21 cellular contexts compared by ENCODE assay signal in genomic region chr4:39542633-39543393, GRCh38. TPM values are rescaled to one million over a fixed set of nuclear protein-coding genes. Genes with fewer than 3 reads are reported as not detected.
DNase-seq lines count a peak whose midpoint lies in the region; ATAC-seq and TF ChIP-seq lines count a peak whose summit lies in the region.
"Had no signal": no experiment of that assay in that cellular context is flagged by ENCODE, and none has a peak within 500 bp of the region (broad histone marks: within the 10 kb centered on the region; RNA-seq: fewer than 3 reads in every experiment).

No MANE protein-coding gene starts in this region.

- H3K4me3 ChIP-seq in GM23338 (no peak overlapping the region), RWPE2 (ENCODE audit: severe bottlenecking) (no peak overlapping the region)
- H3K4me3 ChIP-seq: K562, tibial nerve had no signal

- peak overlapping the region; percentile 37; the same call in 1 of the 2 replicates for H3K4me2 ChIP-seq in GM23338

- H3K27ac Mint-ChIP-seq in GM23338 = 0 out of 2 replicates have a peak overlapping the region, but pooled peaks have one; percentile 14
- H3K27ac Mint-ChIP-seq in activated CD4-positive, alpha-beta T cell treated with anti-CD3 and anti-CD28 coated beads for 36 hours = no peak overlapping the region
- H3K27ac Mint-ChIP-seq: activated CD4-positive, alpha-beta memory T cell treated with anti-CD3 and anti-CD28 coated beads for 36 hours; activated naive CD4-positive, alpha-beta T cell treated with anti-CD3 and anti-CD28 coated beads, Interleukin-2, amount 10 ng/mL, durations not matched to agents 7 days and 5 days had no signal

- H3K4me1 ChIP-seq in GM23338 (ENCODE audit: insufficient read depth) (peaks cover 21% of the 10 kb centered on the region), RWPE2 (ENCODE audit: insufficient read depth, poor library complexity, severe bottlenecking) (peaks cover 45% of the 10 kb centered on the region)

- H3K9me3 ChIP-seq in RWPE2 (ENCODE audit: severe bottlenecking) = no peaks in the 10 kb centered on the region
- H3K9me3 ChIP-seq: tibial nerve had no signal

- H3K36me3 Mint-ChIP-seq in GM23338 (ENCODE audit: low read depth) = no peaks in the 10 kb centered on the region
- H3K36me3 Mint-ChIP-seq in activated CD4-positive, alpha-beta T cell treated with anti-CD3 and anti-CD28 coated beads for 36 hours (ENCODE audit: low read depth) = no peaks in the 10 kb centered on the region
- H3K36me3 Mint-ChIP-seq: activated CD4-positive, alpha-beta memory T cell treated with anti-CD3 and anti-CD28 coated beads for 36 hours; activated naive CD4-positive, alpha-beta T cell treated with anti-CD3 and anti-CD28 coated beads, Interleukin-2, amount 10 ng/mL, durations not matched to agents 7 days and 5 days had no signal

- H3K79me2 ChIP-seq in GM23338 (replicated peaks; ENCODE audit: insufficient read depth) = no peaks in the 10 kb centered on the region

- no peaks in the 10 kb centered on the region for H3K9me2 ChIP-seq in GM23338 (ENCODE audit: insufficient read depth)

- H4K20me1 ChIP-seq in GM23338 (replicated peaks; ENCODE audit: insufficient read depth) = no peaks in the 10 kb centered on the region; the same call in 1 of the 2 replicates

- H3K27ac ChIP-seq in GM23338 (ENCODE audit: low read depth) (0 out of 2 replicates have a peak overlapping the region, but pooled peaks have one; percentile 40), RWPE2 (ENCODE audit: poor library complexity, severe bottlenecking) (peak overlapping the region; percentile 32)
- H3K27ac ChIP-seq: tibial nerve had no signal

- CTCF ChIA-PET in activated CD4-positive, alpha-beta T cell treated with anti-CD3 and anti-CD28 coated beads for 36 hours (lab: Charles Lee) = interaction anchor here (0.7 kb wide), 1 partner anchor 21 kb away, joined by 3 read pairs; no protein-coding TSS in a partner anchor

- H3K27me3 Mint-ChIP-seq in GM23338 (ENCODE audit: insufficient read depth, low read depth, poor library complexity) = peaks cover 3% of the 10 kb centered on the region
- H3K27me3 Mint-ChIP-seq in activated CD4-positive, alpha-beta T cell treated with anti-CD3 and anti-CD28 coated beads for 36 hours = no peaks in the 10 kb centered on the region
- H3K27me3 Mint-ChIP-seq: activated B cell treated with CpG ODN at 0.5 μM for 24 hours; activated CD4-positive, alpha-beta memory T cell treated with anti-CD3 and anti-CD28 coated beads for 36 hours; activated naive CD4-positive, alpha-beta T cell treated with anti-CD3 and anti-CD28 coated beads, Interleukin-2, amount 10 ng/mL, durations not matched to agents 7 days and 5 days had no signal

- peak; percentile 30; the same call in 2 of the 3 replicates for ATAC-seq in GM23338
- ATAC-seq in RWPE2 (ENCODE audit: low read depth) = peak; percentile 44; the same call in 2 of the 3 replicates
- peak; percentile 74 for ATAC-seq in left lobe of liver
- no peak for ATAC-seq in activated CD4-positive, alpha-beta T cell treated with anti-CD3 and anti-CD28 coated beads for 36 hours
- ATAC-seq: HCT116, K562 had no signal

- DNase-seq in GM23338 (ENCODE audit: low spot score) (no peak), RWPE2 (ENCODE audit: low spot score) (no peak), left lobe of liver (ENCODE audit: low spot score) (no peak), renal cortical epithelial cell (ENCODE audit: low read depth) (peak; percentile 80), NCI-H187 treated with DMSO at 0.1 percent for 48 hours (lab: John Stamatoyannopoulos, UW) (no peak), NCI-H345 (lab: John Stamatoyannopoulos, UW) (no peak)
- DNase-seq in activated CD4-positive, alpha-beta T cell treated with anti-CD3 and anti-CD28 coated beads for 36 hours = no peak
- DNase-seq: activated B cell treated with CpG ODN at 0.5 μM for 24 hours; activated CD4-positive, alpha-beta memory T cell treated with anti-CD3 and anti-CD28 coated beads for 36 hours; activated CD8-positive, alpha-beta memory T cell treated with anti-CD3 and anti-CD28 coated beads, Interleukin-2, amount 50 U/mL, for 4 hours; activated naive CD4-positive, alpha-beta T cell treated with anti-CD3 and anti-CD28 coated beads, Interleukin-2, amount 10 ng/mL, durations not matched to agents 7 days and 5 days; effector CD8-positive, alpha-beta T cell; NCI-H1105; NCI-H2029; NCI-H446 treated with DMSO at 0.1 percent for 48 hours; SIG-M5; stimulated activated CD4-positive, alpha-beta T cell treated with anti-CD3 and anti-CD28 coated beads, Interleukin-1b, Interleukin-23, amount 100 ng/mL, for 48 hours; stimulated activated CD8-positive, alpha-beta memory T cell treated with anti-CD3 and anti-CD28 coated beads, Interleukin-4, amount 100 ng/mL, for 48 hours had no signal

- H3K27me3 ChIP-seq in GM23338 (ENCODE audit: insufficient read depth) (no peaks in the 10 kb centered on the region), RWPE2 (ENCODE audit: insufficient read depth, poor library complexity, severe bottlenecking) (no peaks in the 10 kb centered on the region)
- H3K27me3 ChIP-seq: tibial nerve had no signal

- TF ChIP-seq CTCF in GM23338 (conservative IDR thresholded peaks at IDR 0.05; ENCODE audit: low read depth in 2 of 2) = no peak
- no peak for TF ChIP-seq CTCF in RWPE2 (IDR thresholded peaks at IDR 0.05; ENCODE audit: poor library complexity, severe bottlenecking)

- no peaks in the 10 kb centered on the region for H3K36me3 ChIP-seq in GM23338 (ENCODE audit: insufficient read depth)
- no peaks in the 10 kb centered on the region for H3K36me3 ChIP-seq in RWPE2 (ENCODE audit: low read depth)

- H3K4me3 Mint-ChIP-seq in GM23338 = no peak overlapping the region
- no peak overlapping the region for H3K4me3 Mint-ChIP-seq in activated CD4-positive, alpha-beta T cell treated with anti-CD3 and anti-CD28 coated beads for 36 hours
- H3K4me3 Mint-ChIP-seq: activated B cell treated with CpG ODN at 0.5 μM for 24 hours; activated CD4-positive, alpha-beta memory T cell treated with anti-CD3 and anti-CD28 coated beads for 36 hours; activated naive CD4-positive, alpha-beta T cell treated with anti-CD3 and anti-CD28 coated beads, Interleukin-2, amount 10 ng/mL, durations not matched to agents 7 days and 5 days had no signal

- POLR2A ChIA-PET in activated CD4-positive, alpha-beta T cell treated with anti-CD3 and anti-CD28 coated beads for 36 hours (lab: Charles Lee) = no interaction called here

- no peaks in the 10 kb centered on the region for H3K9me3 Mint-ChIP-seq in GM23338
- H3K9me3 Mint-ChIP-seq in activated CD4-positive, alpha-beta T cell treated with anti-CD3 and anti-CD28 coated beads for 36 hours (ENCODE audit: low read depth) = no peaks in the 10 kb centered on the region
- H3K9me3 Mint-ChIP-seq: activated B cell treated with CpG ODN at 0.5 μM for 24 hours; activated CD4-positive, alpha-beta memory T cell treated with anti-CD3 and anti-CD28 coated beads for 36 hours had no signal

- H3F3A ChIP-seq in GM23338 (replicated peaks; ENCODE audit: low read depth) = no peaks in the 10 kb centered on the region

- intact Hi-C loops in activated CD4-positive, alpha-beta T cell treated with anti-CD3 and anti-CD28 coated beads for 36 hours (cut with DNase I, micrococcal nuclease) = no loop called here

- no peak overlapping the region for H2AFZ ChIP-seq in GM23338

- H3K4me1 Mint-ChIP-seq in GM23338 = peaks cover 31% of the 10 kb centered on the region
- H3K4me1 Mint-ChIP-seq in activated CD4-positive, alpha-beta T cell treated with anti-CD3 and anti-CD28 coated beads for 36 hours = no peaks in the 10 kb centered on the region
- H3K4me1 Mint-ChIP-seq: activated naive CD4-positive, alpha-beta T cell treated with anti-CD3 and anti-CD28 coated beads, Interleukin-2, amount 10 ng/mL, durations not matched to agents 7 days and 5 days had no signal

TF ChIP-seq in GM23338, 12 proteins besides CTCF, POLR2A, EP300 and RAD21 (continues in another document):
- no peak for TF ChIP-seq ETS1 (IDR thresholded peaks at IDR 0.05)

RNA-seq across cellular contexts. Expression of gene UGDH, which starts 15.6 kb away (rescaled TPM):
- 69.8 and 81.3 TPM in 2 replicates for total RNA-seq in GM23338 (2014; rRNA removed; shearing (Covaris generic))
- 45.8 and 48.9 TPM in 2 replicates for polyA plus RNA-seq in GM23338 (2016; fragmentation: Nextera tagmentation; extraction: Ambion mirVana)
- total RNA-seq in left lobe of liver (225 TPM), renal cortical epithelial cell (317 and 424 TPM in 2 replicates)
- total RNA-seq in activated CD4-positive, alpha-beta T cell treated with anti-CD3 and anti-CD28 coated beads for 36 hours = 10 to 100 TPM; 30.2 to 31.3 TPM
